ENCODE assay signal across 19 cellular contexts in genomic region chr2:15840173-15840572, GRCh38.
DNase-seq lines count a peak whose midpoint lies in the region; ATAC-seq, FAIRE-seq and TF ChIP-seq lines count a peak whose summit lies in the region.
"Had no signal": no experiment of that assay in that cellular context is flagged by ENCODE, and none has a peak within 500 bp of the region (broad histone marks: within the 10 kb centered on the region; RNA-seq: fewer than 3 reads in every experiment).

No MANE protein-coding gene starts in this region.

- no peak overlapping the region for H3K27ac Mint-ChIP-seq in MCF 10A (ENCODE audit: low read depth, unreplicated experiment)
- H3K27ac Mint-ChIP-seq: CD8-positive, alpha-beta memory T cell had no signal

- no peak overlapping the region for H3K9ac ChIP-seq in colonic mucosa (ENCODE audit: low read depth in 2 of 2, low read length in 2 of 2)
- H3K9ac ChIP-seq: BLaER1 had no signal

- CTCF ChIA-PET in MCF 10A (lab: Yijun Ruan, JAX) = interaction anchor here (0.6 kb wide), 2 partner anchors 415 to 530 kb away, joined by 3 to 4 read pairs; no protein-coding TSS in a partner anchor

- no TSS peak for BruUV-seq in MCF 10A (replicated peaks; lab: Mats Ljungman, UMichigan)

- H3K36me3 ChIP-seq in breast epithelium = no peaks in the 10 kb centered on the region
- no peaks in the 10 kb centered on the region for H3K36me3 ChIP-seq in bronchial epithelial cell (ENCODE audit: control insufficient read depth, insufficient read depth, low read length)
- H3K36me3 ChIP-seq in colonic mucosa = no peaks in the 10 kb centered on the region
- H3K36me3 ChIP-seq: BLaER1 had no signal

- TF ChIP-seq CTCF in MCF 10A (IDR thresholded peaks at IDR 0.05; ENCODE audit: unreplicated experiment) (no peak), breast epithelium (IDR thresholded peaks at IDR 0.05) (no peak), bronchial epithelial cell (IDR thresholded peaks at IDR 0.05; ENCODE audit: insufficient read depth, low read length, severe bottlenecking) (no peak), colonic mucosa (IDR thresholded peaks at IDR 0.05) (no peak)

- H3K36me3 Mint-ChIP-seq in MCF 10A (ENCODE audit: insufficient read depth, unreplicated experiment) = no peaks in the 10 kb centered on the region
- H3K36me3 Mint-ChIP-seq: CD8-positive, alpha-beta memory T cell had no signal

- H3K4me3 ChIP-seq in breast epithelium (no peak overlapping the region), bronchial epithelial cell (ENCODE audit: low read depth, low read length) (no peak overlapping the region), colonic mucosa (no peak overlapping the region)
- H3K4me3 ChIP-seq: BLaER1 had no signal

- DNase-seq in MCF 10A (ENCODE audit: unreplicated experiment) = peak; percentile 38
- DNase-seq in breast epithelium (ENCODE audit: low spot score in 2 of 2) = no peak
- peak; percentile 77 for DNase-seq in bronchial epithelial cell (ENCODE audit: low read depth)
- peak; percentile 6 for DNase-seq in kidney glomerular epithelial cell (lab: John Stamatoyannopoulos, UW)
- DNase-seq in cardiac septum (ENCODE audit: low spot score) = no peak
- no peak for DNase-seq in colonic mucosa
- no peak for DNase-seq in NCI-H2227 treated with DMSO at 0.1 percent for 48 hours (lab: John Stamatoyannopoulos, UW)
- DNase-seq: 8988T; CD8-positive, alpha-beta memory T cell; H7; NCI-H1436 treated with DMSO at 0.1 percent for 48 hours; NCI-H2081 treated with DMSO at 0.1 percent for 48 hours; NCI-H345; NCI-H526 treated with DMSO at 0.1 percent for 48 hours; NK-92 treated with Interleukin-12 subunit alpha and Interleukin-12 subunit beta, amount 100 ng/mL, for 24 hours; OCI-M1 had no signal

- no peaks in the 10 kb centered on the region for H3K27me3 ChIP-seq in breast epithelium
- H3K27me3 ChIP-seq in bronchial epithelial cell (ENCODE audit: control insufficient read depth, insufficient read depth, low read length) = no peaks in the 10 kb centered on the region
- no peaks in the 10 kb centered on the region for H3K27me3 ChIP-seq in colonic mucosa
- H3K27me3 ChIP-seq: BLaER1 had no signal

- no peak overlapping the region for H3K4me3 Mint-ChIP-seq in MCF 10A (ENCODE audit: unreplicated experiment)
- H3K4me3 Mint-ChIP-seq: CD8-positive, alpha-beta memory T cell had no signal

- H3K27ac ChIP-seq in breast epithelium = no peak overlapping the region
- H3K27ac ChIP-seq in colonic mucosa = no peak overlapping the region
- H3K27ac ChIP-seq: BLaER1 had no signal

- TF ChIP-seq POLR2A in breast epithelium (IDR thresholded peaks at IDR 0.05) = no peak

- no peaks in the 10 kb centered on the region for H3K4me1 ChIP-seq in breast epithelium
- H3K4me1 ChIP-seq in colonic mucosa = no peaks in the 10 kb centered on the region
- H3K4me1 ChIP-seq: BLaER1 had no signal

- intact Hi-C loops in MCF 10A (cut with micrococcal nuclease) (no loop called here), breast epithelium (cut with DNase I; ENCODE audit: low total_unique reads) (no loop called here), cardiac septum (cut with DNase I) (no loop called here), colonic mucosa (cut with DNase I) (no loop called here)

- FAIRE-seq in bronchial epithelial cell (lab: Jason Lieb, UNC) = peak; percentile 96
- FAIRE-seq: HTR-8/SVneo had no signal

- POLR2A ChIA-PET in MCF 10A (lab: Yijun Ruan, JAX) = interaction anchor here (0.6 to 1.2 kb wide), 2 partner anchors 16 to 56 kb away, joined by 3 read pairs; no protein-coding TSS in a partner anchor

- no peaks in the 10 kb centered on the region for H3K4me1 Mint-ChIP-seq in MCF 10A (ENCODE audit: insufficient read depth, unreplicated experiment)
- H3K4me1 Mint-ChIP-seq: CD8-positive, alpha-beta memory T cell had no signal

- peaks cover 6% of the 10 kb centered on the region for H3K9me3 Mint-ChIP-seq in MCF 10A (ENCODE audit: unreplicated experiment)
- H3K9me3 Mint-ChIP-seq: CD8-positive, alpha-beta memory T cell had no signal

- no peaks in the 10 kb centered on the region for H3K27me3 Mint-ChIP-seq in MCF 10A (ENCODE audit: insufficient read depth, unreplicated experiment)

- ATAC-seq in GM19324 (IDR thresholded peaks at IDR 0.05; ENCODE audit: low FRiP score, unreplicated experiment) = no peak

- H3K9me3 ChIP-seq in breast epithelium (no peaks in the 10 kb centered on the region), colonic mucosa (no peaks in the 10 kb centered on the region)
- H3K9me3 ChIP-seq: BLaER1 had no signal

Comparison
In these comparisons a context has a peak if more than half of its experiments do, and no peak if none do; other contexts are left out.
1. DNase-seq: peak in MCF 10A (single experiment), bronchial epithelial cell (single experiment) and kidney glomerular epithelial cell (single experiment); none in breast epithelium (0 of 2), cardiac septum (single experiment), colonic mucosa (single experiment) and NCI-H2227 treated with DMSO at 0.1 percent for 48 hours (single experiment).